1 cellular context compared by ENCODE assay signal in genomic region chr17:80855968-80856862, GRCh38.
TF ChIP-seq lines count a peak whose summit lies in the region.

No MANE protein-coding gene starts in this region.

TF ChIP-seq in GM12878, 131 proteins besides CTCF, POLR2A, EP300 and RAD21 (continued from another document):
- TF ChIP-seq HSF1 (IDR thresholded peaks at IDR 0.05; ENCODE audit: low read depth, low read length) (no peak), IRF5 (IDR thresholded peaks at IDR 0.05; ENCODE audit: borderline replicate concordance) (peak; percentile 61; the same call in 1 of the 2 replicates), YY1 (IDR thresholded peaks at IDR 0.05; ENCODE audit: low read depth, low read length) (peak; percentile 72), ATF3 (IDR thresholded peaks at IDR 0.05; ENCODE audit: borderline replicate concordance, extremely low read depth, low read depth, low read length) (no peak), RCOR1 (conservative IDR thresholded peaks at IDR 0.05; ENCODE audit: low read depth, low read length) (no peak), TCF3 (IDR thresholded peaks at IDR 0.05; ENCODE audit: borderline replicate concordance, insufficient read depth, low read depth, low read length) (peak; percentile 98)
